8 cellular contexts compared by ENCODE assay signal in the genomic region with DNA sequence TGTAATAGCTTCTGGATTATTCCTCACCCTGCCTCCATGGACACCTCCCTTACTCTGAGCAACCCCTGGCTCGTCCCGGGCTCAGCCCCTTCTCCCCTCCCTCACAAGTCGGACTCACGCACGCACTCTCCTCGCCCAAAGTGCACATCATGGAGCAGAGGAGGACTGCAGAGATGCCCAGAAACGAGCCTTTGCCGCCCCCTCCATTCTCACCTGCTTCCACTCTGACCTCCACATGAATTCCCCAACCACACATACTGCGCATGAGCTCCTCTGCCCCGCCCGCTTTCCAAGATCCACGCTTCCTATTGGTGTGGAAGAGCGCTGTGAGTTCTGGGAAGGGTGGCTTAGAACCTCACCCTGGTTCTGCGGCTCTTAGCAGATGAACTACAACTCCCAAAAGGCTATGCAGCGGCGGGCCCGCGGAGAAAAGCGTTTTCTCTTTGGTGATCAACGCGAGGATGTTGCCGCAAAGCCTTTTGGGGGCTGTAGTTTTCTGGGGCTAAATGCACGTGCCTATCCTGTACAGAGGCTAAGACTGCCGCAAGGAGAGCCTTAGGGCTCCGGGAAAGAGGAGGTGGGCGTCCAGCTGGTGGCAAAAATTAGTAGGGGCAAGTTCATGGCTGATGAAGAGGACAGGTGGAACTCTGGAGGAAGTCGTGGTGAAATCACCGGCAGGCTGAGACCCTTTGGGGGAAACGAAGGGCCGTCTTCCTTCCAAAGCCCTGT. TPM values are rescaled to one million over a fixed set of nuclear protein-coding genes. Genes with fewer than 3 reads are reported as not detected.
A peak's percentile ranks its signal among the peaks of the same experiment; 100 is the strongest.
DNase-seq lines count a peak whose midpoint lies in the region; ATAC-seq lines count a peak whose summit lies in the region.

A gene (minus strand): TSS at position 261 of the 729 bp plus-strand sequence. CDS start 1,618 bp downstream, outside the sequence.

- peak; percentile 96 for ATAC-seq in GM21529 (IDR thresholded peaks at IDR 0.05; ENCODE audit: unreplicated experiment)

- H3K36me3 Mint-ChIP-seq in IgD-negative memory B cell: no peaks in the 10 kb centered on the region

- peak; percentile 98 for DNase-seq in DMS 273 treated with DMSO at 0.1 percent for 48 hours (lab: John Stamatoyannopoulos, UW)
- peak; percentile 84 for DNase-seq in OCI-M2 (lab: John Stamatoyannopoulos, UW; ENCODE audit: unreplicated experiment)
- peak; percentile 92 for DNase-seq in activated T-cell treated with anti-CD3 and anti-CD28 coated beads for 4 hours
- DNase-seq in epithelial cell of prostate (ENCODE audit: low read depth, low spot score): peak; percentile 88
- peak; percentile 97 for DNase-seq in mucosa of gallbladder (ENCODE audit: low spot score)
- DNase-seq in stimulated activated CD8-positive, alpha-beta memory T cell treated with anti-CD3 and anti-CD28 coated beads, Interleukin-4, amount 100 ng/mL, for 4 hours (ENCODE audit: low read depth in 2 of 2, low spot score in 1 of 2): peak; percentile 86 to 90

- peak within 1 kb of the TSS; percentile 39 to 95 (median 78) for H3K27ac Mint-ChIP-seq in IgD-negative memory B cell

- peaks cover 6 to 17% (median 14%) of the 10 kb centered on the region in 3 donors for H3K4me1 Mint-ChIP-seq in IgD-negative memory B cell

- H3K27ac ChIP-seq in epithelial cell of prostate: no peak within 1 kb of the TSS

- no peaks in the 10 kb centered on the region for H3K27me3 Mint-ChIP-seq in IgD-negative memory B cell

- peak within 1 kb of the TSS; percentile 90 to 99 (median 98) for H3K4me3 Mint-ChIP-seq in IgD-negative memory B cell

- no peaks in the 10 kb centered on the region for H3K9me3 Mint-ChIP-seq in IgD-negative memory B cell

RNA-seq across cellular contexts. Expression of the gene that starts here (rescaled TPM):
- polyA plus RNA-seq in IgD-negative memory B cell: 132 TPM
- total RNA-seq in mucosa of gallbladder: 141 TPM
